9 cellular contexts compared by ENCODE assay signal in genomic region chr15:43104426-43104825, GRCh38. TPM values are rescaled to one million over a fixed set of nuclear protein-coding genes. Genes with fewer than 3 reads are reported as not detected.
DNase-seq lines count a peak whose midpoint lies in the region.
"Had no signal": no experiment of that assay in that cellular context is flagged by ENCODE, and none has a peak within 500 bp of the region (broad histone marks: within the 10 kb centered on the region; RNA-seq: fewer than 3 reads in every experiment).

No MANE protein-coding gene starts in this region.

- no peaks in the 10 kb centered on the region for H3K9me3 ChIP-seq in GM23248 (ENCODE audit: low read depth)

- H3K79me2 ChIP-seq in GM23248 (ENCODE audit: insufficient read depth) = peaks cover 69% of the 10 kb centered on the region

- H3K36me3 ChIP-seq in GM23248 (ENCODE audit: low read depth) = no peaks in the 10 kb centered on the region

- H3K27ac ChIP-seq in GM23248 (no peak overlapping the region), epithelial cell of prostate (peak overlapping the region; percentile 79)

- peak overlapping the region; percentile 95 for H3K4me2 ChIP-seq in GM23248 (ENCODE audit: unreplicated experiment)

- in situ Hi-C loops in GM23248 (cut with MboI) = no loop called here

- DNase-seq in GM23248 (peak; percentile 19), RPMI7951 (ENCODE audit: low read depth) (peak; percentile 15), epithelial cell of prostate (ENCODE audit: low read depth, low spot score) (no peak), renal cortical epithelial cell (ENCODE audit: low read depth) (peak; percentile 39), SHP77 treated with DMSO at 0.1 percent for 48 hours (lab: John Stamatoyannopoulos, UW) (no peak), NCI-H82 (lab: John Stamatoyannopoulos, UW) (no peak), NCI-H1105 treated with DMSO at 0.1 percent for 48 hours (lab: John Stamatoyannopoulos, UW) (no peak), NCI-H146 treated with DMSO at 0.1 percent for 48 hours (lab: John Stamatoyannopoulos, UW; ENCODE audit: unreplicated experiment) (no peak)
- DNase-seq: amniotic stem cell had no signal

- H3K27me3 ChIP-seq in GM23248 (replicated peaks; ENCODE audit: insufficient read depth) = no peaks in the 10 kb centered on the region

- H2AFZ ChIP-seq in GM23248 = no peak overlapping the region

- 80 to 81% methylated on average over 5 of the region's 5 CpGs for WGBS in GM23248 (ENCODE audit: low coverage in 1 of 2, low lambda C conversion rate in 2 of 2, missing lambda C conversion rate in 2 of 2), 2 experiments

- no peaks in the 10 kb centered on the region for H4K20me1 ChIP-seq in GM23248 (ENCODE audit: insufficient read depth)

- no peaks in the 10 kb centered on the region for H3K9me2 ChIP-seq in GM23248 (ENCODE audit: insufficient read depth)

- H3K4me3 ChIP-seq in GM23248 = peak overlapping the region; percentile 87

- peak overlapping the region; percentile 86 for H3K9ac ChIP-seq in GM23248

- no peaks in the 10 kb centered on the region for H3F3A ChIP-seq in GM23248 (ENCODE audit: insufficient read depth)

- peaks cover 17% of the 10 kb centered on the region for H3K4me1 ChIP-seq in GM23248 (ENCODE audit: insufficient read depth)

RNA-seq across cellular contexts. Expression of gene UBR1, which starts 1.4 kb away (rescaled TPM):
- total RNA-seq in GM23248 (2014; rRNA removed; shearing (Covaris generic)) = 26.0 and 33.5 TPM in 2 replicates
- 15.3 and 16.2 TPM in 2 replicates for polyA plus RNA-seq in GM23248 (2016; fragmentation: Nextera tagmentation; extraction: Ambion mirVana)
- 19.8 and 22.8 TPM in 2 replicates for total RNA-seq in RPMI7951 (2014; rRNA removed; shearing (Covaris generic))
- 32.2 and 42.7 TPM in 2 replicates for total RNA-seq in renal cortical epithelial cell

RNA-seq across cellular contexts. Expression of gene TMEM62, which starts 29.0 kb away (rescaled TPM):
- 5.9 and 11.2 TPM in 2 replicates for total RNA-seq in GM23248 (2014; rRNA removed; shearing (Covaris generic))
- polyA plus RNA-seq in GM23248 (2016; fragmentation: Nextera tagmentation; extraction: Ambion mirVana) = 6.5 and 8.2 TPM in 2 replicates
- 15.8 and 16.1 TPM in 2 replicates for total RNA-seq in RPMI7951 (2014; rRNA removed; shearing (Covaris generic))
- total RNA-seq in renal cortical epithelial cell = 23.4 and 37.0 TPM in 2 replicates

Comparison
In these comparisons a context has a peak if more than half of its experiments do, and no peak if none do; other contexts are left out.
1. DNase-seq: peak in GM23248 (single experiment), RPMI7951 (single experiment) and renal cortical epithelial cell (single experiment); none in epithelial cell of prostate (single experiment), SHP77 treated with DMSO at 0.1 percent for 48 hours (single experiment), NCI-H82 (single experiment), NCI-H1105 treated with DMSO at 0.1 percent for 48 hours (single experiment) and NCI-H146 treated with DMSO at 0.1 percent for 48 hours (single experiment).